Comparison of ENCODE assay signal across 22 cellular contexts in the genomic region with DNA sequence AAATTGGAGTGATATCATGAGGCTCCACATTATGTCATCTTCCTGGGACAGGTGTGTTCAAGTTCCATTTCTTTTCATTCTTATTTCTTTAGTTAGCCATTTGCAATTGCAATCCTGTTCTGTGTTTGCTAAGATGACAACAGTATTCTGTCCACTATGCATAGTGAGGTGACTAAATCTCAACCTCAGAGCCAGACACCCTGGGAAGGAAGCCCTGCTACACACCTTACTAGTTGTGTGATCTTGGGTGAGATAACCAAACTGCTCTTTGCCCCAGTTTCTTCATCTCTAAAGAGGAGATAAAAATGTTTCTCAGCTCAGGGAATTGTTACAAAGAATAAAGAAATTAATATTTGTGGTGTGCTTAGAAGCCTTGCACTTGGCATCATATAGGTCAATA.
"Had no signal": no experiment of that assay in that cellular context is flagged by ENCODE, and none has a peak within 500 bp of the region (broad histone marks: within the 10 kb centered on the region; RNA-seq: fewer than 3 reads in every experiment).

No MANE protein-coding gene starts in this region.

- H3K27me3 ChIP-seq: MG63 had no signal

- H3K9me3 ChIP-seq: SK-N-SH had no signal

- ATAC-seq: HepG2, Panc1 had no signal

- DNase-seq: IMR-90, Karpas-422, KG1, MG63, NCI-H1092 treated with DMSO at 0.1 percent for 48 hours, NCI-H1436, NCI-H187, NCI-H2029, NCI-H2081 treated with DMSO at 0.1 percent for 48 hours, NCI-H2171, NCI-H226, NCI-H446, NCI-H510A, NCI-H524 treated with DMSO at 0.1 percent for 48 hours, NCI-H69, NCI-H774, SHP77, SK-N-SH, SW 1271 had no signal

- FAIRE-seq: HepG2 had no signal

- H3K36me3 ChIP-seq: MG63 had no signal

- H3K27ac ChIP-seq: RWPE1 had no signal

- H3K4me3 ChIP-seq: MG63 had no signal
